In genomic region chr10:99917963-99918825, GRCh38 we compare ENCODE assay signal across 9 cellular contexts.
A peak's percentile ranks its signal among the peaks of the same experiment; 100 is the strongest.
DNase-seq lines count a peak whose midpoint lies in the region; ATAC-seq and TF ChIP-seq lines count a peak whose summit lies in the region.
"Had no signal": no experiment of that assay in that cellular context is flagged by ENCODE, and none has a peak within 500 bp of the region (broad histone marks: within the 10 kb centered on the region; RNA-seq: fewer than 3 reads in every experiment).

No MANE protein-coding gene starts in this region.

- CTCF ChIA-PET in AG04450 (lab: Charles Lee) = interaction anchor here (0.6 to 1.9 kb wide), 5 partner anchors 9 to 128 kb away, joined by 3 to 7 read pairs (median 3); no protein-coding TSS in a partner anchor

- POLR2A ChIA-PET in AG04450 (lab: Yijun Ruan, JAX) = interaction anchor here (1.0 kb wide), 1 partner anchor 59 kb away, joined by 6 read pairs; no protein-coding TSS in a partner anchor

- peak overlapping the region; percentile 75 to 82 (median 80) for H3K4me3 Mint-ChIP-seq in nephron

- no peaks in the 10 kb centered on the region for H3K9me3 ChIP-seq in AG04450 (ENCODE audit: control insufficient read depth, insufficient read depth, low read length)
- H3K9me3 ChIP-seq in Peyer's patch = no peaks in the 10 kb centered on the region

- no peaks in the 10 kb centered on the region for H3K27me3 ChIP-seq in AG04450 (ENCODE audit: control insufficient read depth, insufficient read depth, low read length)
- H3K27me3 ChIP-seq in Peyer's patch = no peaks in the 10 kb centered on the region

- peak overlapping the region; percentile 33 for H3K27ac ChIP-seq in AG04450 (ENCODE audit: low read depth, low read length)
- H3K27ac ChIP-seq in Peyer's patch = peak overlapping the region in 3 of 4 donors; percentile 20 to 68 (median 26)

- peaks cover 33% of the 10 kb centered on the region for H3K4me1 Mint-ChIP-seq in nephron

- H3K27ac Mint-ChIP-seq in nephron = peak overlapping the region; percentile 95 to 97 (median 97)

- DNase-seq in AG04450 (ENCODE audit: low read depth, low spot score) (no peak), Peyer's patch (no peak), fibroblast of villous mesenchyme (ENCODE audit: low read depth) (peak; percentile 78), NCI-H1092 treated with DMSO at 0.1 percent for 48 hours (lab: John Stamatoyannopoulos, UW) (no peak), AML-193 (lab: John Stamatoyannopoulos, UW) (no peak), HT-29 (ENCODE audit: low spot score) (no peak)
- DNase-seq: activated CD4-positive, CD25-positive, alpha-beta regulatory T cell treated with anti-CD3 and anti-CD28 coated beads, Interleukin-2, amount 50 U/mL, for 72 hours had no signal

- H3K27me3 Mint-ChIP-seq in nephron (ENCODE audit: low read depth) = no peaks in the 10 kb centered on the region

- TF ChIP-seq CTCF in AG04450 (IDR thresholded peaks at IDR 0.05; ENCODE audit: low read depth, low read length) (no peak), Peyer's patch (IDR thresholded peaks at IDR 0.05) (no peak), fibroblast of villous mesenchyme (IDR thresholded peaks at IDR 0.05; ENCODE audit: insufficient read depth, low read depth, low read length) (no peak), nephron (IDR thresholded peaks at IDR 0.05; ENCODE audit: unreplicated experiment in 3 of 3) (no peak)

- peaks cover 18% of the 10 kb centered on the region for H3K36me3 Mint-ChIP-seq in nephron (ENCODE audit: low read depth)

- H3K4me1 ChIP-seq in Peyer's patch = peaks cover 0 to 67% (median 0%) of the 10 kb centered on the region in 4 donors

- H3K4me3 ChIP-seq in AG04450 (ENCODE audit: low read depth, low read length) (peak overlapping the region; percentile 46), Peyer's patch (peak overlapping the region in 1 of 4 donors; percentile 20), fibroblast of villous mesenchyme (ENCODE audit: low read depth, low read length) (peak overlapping the region; percentile 34)

- no peaks in the 10 kb centered on the region for H3K9me3 Mint-ChIP-seq in nephron

- ATAC-seq in GM18909 (IDR thresholded peaks at IDR 0.05; ENCODE audit: poor library complexity, unreplicated experiment) = no peak

- peaks cover 0 to 4% (median 0%) of the 10 kb centered on the region in 3 donors for H3K36me3 ChIP-seq in Peyer's patch

- TF ChIP-seq POLR2A in Peyer's patch (IDR thresholded peaks at IDR 0.05) = no peak
